In the genomic region with DNA sequence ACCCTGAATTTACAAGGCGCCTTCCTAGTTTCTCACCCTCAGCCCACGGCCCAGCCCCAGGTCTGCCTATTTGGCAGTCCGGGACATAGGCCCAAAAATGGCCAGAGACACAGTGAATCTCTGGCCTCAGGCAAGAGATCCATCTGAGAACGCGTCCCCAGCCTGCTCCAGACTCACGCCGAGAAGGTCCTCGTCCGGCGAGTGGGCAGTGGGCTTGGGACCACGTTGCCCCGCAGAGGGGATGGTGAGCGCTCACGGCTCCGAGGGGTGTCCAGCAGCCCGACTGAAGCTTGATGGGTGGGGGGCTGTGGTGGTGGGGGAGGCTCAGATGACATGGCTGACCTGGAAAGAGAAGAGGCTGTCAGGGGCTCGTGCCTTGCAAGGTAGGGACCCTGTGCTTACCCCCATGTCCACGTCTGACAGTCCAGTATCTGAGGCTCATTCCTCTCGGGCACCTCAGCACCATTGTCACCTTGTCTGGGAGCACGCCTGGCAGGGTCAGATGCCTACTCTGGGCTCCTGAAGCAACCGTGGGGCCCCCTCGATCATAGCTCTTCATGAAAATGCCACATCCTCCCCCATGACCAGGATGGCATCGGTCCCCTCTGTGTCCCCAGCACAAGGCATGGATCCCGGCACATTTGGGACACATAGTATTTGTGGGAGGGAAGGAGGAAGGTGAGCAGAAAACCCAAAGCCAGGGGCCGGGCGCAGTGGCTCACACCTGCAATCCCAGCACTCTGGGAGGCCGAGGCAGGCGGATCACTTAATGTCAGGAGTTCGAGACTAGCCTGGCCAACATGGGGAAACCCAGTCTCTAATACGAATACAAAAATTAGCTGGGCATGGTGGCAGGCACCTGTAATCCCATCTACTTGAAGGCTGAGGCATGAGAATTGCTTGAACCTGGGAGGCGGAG, we compare ENCODE assay signal across 1 cellular context.
TF ChIP-seq lines count a peak whose summit lies in the region.

No MANE protein-coding gene starts in this region.

TF ChIP-seq in GM23338, 12 proteins besides CTCF, POLR2A, EP300 and RAD21 (continued from another document):
- TF ChIP-seq, protein P1, sequence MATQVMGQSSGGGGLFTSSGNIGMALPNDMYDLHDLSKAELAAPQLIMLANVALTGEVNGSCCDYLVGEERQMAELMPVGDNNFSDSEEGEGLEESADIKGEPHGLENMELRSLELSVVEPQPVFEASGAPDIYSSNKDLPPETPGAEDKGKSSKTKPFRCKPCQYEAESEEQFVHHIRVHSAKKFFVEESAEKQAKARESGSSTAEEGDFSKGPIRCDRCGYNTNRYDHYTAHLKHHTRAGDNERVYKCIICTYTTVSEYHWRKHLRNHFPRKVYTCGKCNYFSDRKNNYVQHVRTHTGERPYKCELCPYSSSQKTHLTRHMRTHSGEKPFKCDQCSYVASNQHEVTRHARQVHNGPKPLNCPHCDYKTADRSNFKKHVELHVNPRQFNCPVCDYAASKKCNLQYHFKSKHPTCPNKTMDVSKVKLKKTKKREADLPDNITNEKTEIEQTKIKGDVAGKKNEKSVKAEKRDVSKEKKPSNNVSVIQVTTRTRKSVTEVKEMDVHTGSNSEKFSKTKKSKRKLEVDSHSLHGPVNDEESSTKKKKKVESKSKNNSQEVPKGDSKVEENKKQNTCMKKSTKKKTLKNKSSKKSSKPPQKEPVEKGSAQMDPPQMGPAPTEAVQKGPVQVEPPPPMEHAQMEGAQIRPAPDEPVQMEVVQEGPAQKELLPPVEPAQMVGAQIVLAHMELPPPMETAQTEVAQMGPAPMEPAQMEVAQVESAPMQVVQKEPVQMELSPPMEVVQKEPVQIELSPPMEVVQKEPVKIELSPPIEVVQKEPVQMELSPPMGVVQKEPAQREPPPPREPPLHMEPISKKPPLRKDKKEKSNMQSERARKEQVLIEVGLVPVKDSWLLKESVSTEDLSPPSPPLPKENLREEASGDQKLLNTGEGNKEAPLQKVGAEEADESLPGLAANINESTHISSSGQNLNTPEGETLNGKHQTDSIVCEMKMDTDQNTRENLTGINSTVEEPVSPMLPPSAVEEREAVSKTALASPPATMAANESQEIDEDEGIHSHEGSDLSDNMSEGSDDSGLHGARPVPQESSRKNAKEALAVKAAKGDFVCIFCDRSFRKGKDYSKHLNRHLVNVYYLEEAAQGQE (IDR thresholded peaks at IDR 0.05; ENCODE audit: unreplicated experiment) = no peak
- TF ChIP-seq, protein P2, sequence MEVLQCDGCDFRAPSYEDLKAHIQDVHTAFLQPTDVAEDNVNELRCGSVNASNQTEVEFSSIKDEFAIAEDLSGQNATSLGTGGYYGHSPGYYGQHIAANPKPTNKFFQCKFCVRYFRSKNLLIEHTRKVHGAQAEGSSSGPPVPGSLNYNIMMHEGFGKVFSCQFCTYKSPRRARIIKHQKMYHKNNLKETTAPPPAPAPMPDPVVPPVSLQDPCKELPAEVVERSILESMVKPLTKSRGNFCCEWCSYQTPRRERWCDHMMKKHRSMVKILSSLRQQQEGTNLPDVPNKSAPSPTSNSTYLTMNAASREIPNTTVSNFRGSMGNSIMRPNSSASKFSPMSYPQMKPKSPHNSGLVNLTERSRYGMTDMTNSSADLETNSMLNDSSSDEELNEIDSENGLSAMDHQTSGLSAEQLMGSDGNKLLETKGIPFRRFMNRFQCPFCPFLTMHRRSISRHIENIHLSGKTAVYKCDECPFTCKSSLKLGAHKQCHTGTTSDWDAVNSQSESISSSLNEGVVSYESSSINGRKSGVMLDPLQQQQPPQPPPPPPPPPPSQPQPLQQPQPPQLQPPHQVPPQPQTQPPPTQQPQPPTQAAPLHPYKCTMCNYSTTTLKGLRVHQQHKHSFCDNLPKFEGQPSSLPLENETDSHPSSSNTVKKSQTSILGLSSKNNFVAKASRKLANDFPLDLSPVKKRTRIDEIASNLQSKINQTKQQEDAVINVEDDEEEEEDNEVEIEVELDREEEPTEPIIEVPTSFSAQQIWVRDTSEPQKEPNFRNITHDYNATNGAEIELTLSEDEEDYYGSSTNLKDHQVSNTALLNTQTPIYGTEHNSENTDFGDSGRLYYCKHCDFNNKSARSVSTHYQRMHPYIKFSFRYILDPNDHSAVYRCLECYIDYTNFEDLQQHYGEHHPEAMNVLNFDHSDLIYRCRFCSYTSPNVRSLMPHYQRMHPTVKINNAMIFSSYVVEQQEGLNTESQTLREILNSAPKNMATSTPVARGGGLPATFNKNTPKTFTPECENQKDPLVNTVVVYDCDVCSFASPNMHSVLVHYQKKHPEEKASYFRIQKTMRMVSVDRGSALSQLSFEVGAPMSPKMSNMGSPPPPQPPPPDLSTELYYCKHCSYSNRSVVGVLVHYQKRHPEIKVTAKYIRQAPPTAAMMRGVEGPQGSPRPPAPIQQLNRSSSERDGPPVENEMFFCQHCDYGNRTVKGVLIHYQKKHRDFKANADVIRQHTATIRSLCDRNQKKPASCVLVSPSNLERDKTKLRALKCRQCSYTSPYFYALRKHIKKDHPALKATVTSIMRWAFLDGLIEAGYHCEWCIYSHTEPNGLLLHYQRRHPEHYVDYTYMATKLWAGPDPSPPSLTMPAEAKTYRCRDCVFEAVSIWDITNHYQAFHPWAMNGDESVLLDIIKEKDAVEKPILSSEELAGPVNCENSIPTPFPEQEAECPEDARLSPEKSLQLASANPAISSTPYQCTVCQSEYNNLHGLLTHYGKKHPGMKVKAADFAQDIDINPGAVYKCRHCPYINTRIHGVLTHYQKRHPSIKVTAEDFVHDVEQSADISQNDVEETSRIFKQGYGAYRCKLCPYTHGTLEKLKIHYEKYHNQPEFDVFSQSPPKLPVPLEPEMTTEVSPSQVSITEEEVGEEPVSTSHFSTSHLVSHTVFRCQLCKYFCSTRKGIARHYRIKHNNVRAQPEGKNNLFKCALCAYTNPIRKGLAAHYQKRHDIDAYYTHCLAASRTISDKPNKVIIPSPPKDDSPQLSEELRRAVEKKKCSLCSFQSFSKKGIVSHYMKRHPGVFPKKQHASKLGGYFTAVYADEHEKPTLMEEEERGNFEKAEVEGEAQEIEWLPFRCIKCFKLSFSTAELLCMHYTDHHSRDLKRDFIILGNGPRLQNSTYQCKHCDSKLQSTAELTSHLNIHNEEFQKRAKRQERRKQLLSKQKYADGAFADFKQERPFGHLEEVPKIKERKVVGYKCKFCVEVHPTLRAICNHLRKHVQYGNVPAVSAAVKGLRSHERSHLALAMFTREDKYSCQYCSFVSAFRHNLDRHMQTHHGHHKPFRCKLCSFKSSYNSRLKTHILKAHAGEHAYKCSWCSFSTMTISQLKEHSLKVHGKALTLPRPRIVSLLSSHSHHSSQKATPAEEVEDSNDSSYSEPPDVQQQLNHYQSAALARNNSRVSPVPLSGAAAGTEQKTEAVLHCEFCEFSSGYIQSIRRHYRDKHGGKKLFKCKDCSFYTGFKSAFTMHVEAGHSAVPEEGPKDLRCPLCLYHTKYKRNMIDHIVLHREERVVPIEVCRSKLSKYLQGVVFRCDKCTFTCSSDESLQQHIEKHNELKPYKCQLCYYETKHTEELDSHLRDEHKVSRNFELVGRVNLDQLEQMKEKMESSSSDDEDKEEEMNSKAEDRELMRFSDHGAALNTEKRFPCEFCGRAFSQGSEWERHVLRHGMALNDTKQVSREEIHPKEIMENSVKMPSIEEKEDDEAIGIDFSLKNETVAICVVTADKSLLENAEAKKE (CRISPR knock-in tag; IDR thresholded peaks at IDR 0.05) = no peak
- no peak for TF ChIP-seq CREB1 (CRISPR knock-in tag; IDR thresholded peaks at IDR 0.05; ENCODE audit: low read depth)
- TF ChIP-seq STAT1 (IDR thresholded peaks at IDR 0.05; ENCODE audit: unreplicated experiment) = no peak
